In the genomic region with DNA sequence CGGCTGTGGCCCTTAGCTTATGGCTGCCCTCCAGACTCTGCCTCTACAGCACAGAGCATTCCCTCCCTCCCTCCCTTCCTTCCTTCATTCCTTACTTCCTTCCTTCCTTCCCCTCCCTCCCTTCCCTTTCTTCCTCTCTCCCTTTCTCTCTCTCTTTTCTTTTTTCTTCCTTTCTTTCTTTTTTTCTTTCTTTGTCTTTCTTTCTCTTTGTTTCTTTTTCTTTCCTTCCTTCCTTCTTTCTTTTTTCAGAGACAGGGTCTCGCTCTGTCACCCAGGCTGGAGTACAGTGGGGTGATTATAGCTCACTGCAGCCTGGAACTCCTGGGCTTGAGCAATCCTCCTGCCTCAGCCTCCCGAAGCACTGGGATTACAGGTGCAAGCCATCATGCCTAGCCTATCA, we compare ENCODE assay signal across 24 cellular contexts. TPM values are rescaled to one million over a fixed set of nuclear protein-coding genes. Genes with fewer than 3 reads are reported as not detected.
"Had no signal": no experiment of that assay in that cellular context is flagged by ENCODE, and none has a peak within 500 bp of the region (broad histone marks: within the 10 kb centered on the region; RNA-seq: fewer than 3 reads in every experiment).

No MANE protein-coding gene starts in this region.

- H3K9me3 ChIP-seq: heart right ventricle, psoas muscle, spleen, testis, tibial nerve, upper lobe of right lung, vagina had no signal

- H3K9me3 Mint-ChIP-seq: natural killer cell; stimulated activated naive CD8-positive, alpha-beta T cell treated with anti-CD3 and anti-CD28 coated beads, Interleukin-15, amount 100 ng/mL, for 72 hours had no signal

- ATAC-seq: heart right ventricle; left lobe of liver; natural killer cell; psoas muscle; sciatic nerve; stimulated activated naive B cell treated with anti-CD40 and anti-IgM and Interleukin-4, amounts not matched to agents 10 μg/mL and 1 μg/mL and 100 μg/mL, for 72 hours; stimulated activated naive CD8-positive, alpha-beta T cell treated with anti-CD3 and anti-CD28 coated beads, Interleukin-15, amount 100 ng/mL, for 72 hours; upper lobe of right lung had no signal

- H3K4me1 ChIP-seq: testis had no signal

- H3K4me3 ChIP-seq: dorsolateral prefrontal cortex, heart right ventricle, psoas muscle, spleen, testis, tibial nerve, upper lobe of right lung, vagina had no signal

- H3K27ac ChIP-seq: dorsolateral prefrontal cortex, heart right ventricle, psoas muscle, spleen, testis, tibial nerve, upper lobe of right lung, vagina had no signal

- H3K4me1 Mint-ChIP-seq: natural killer cell had no signal

- H3K27me3 ChIP-seq: dorsolateral prefrontal cortex, heart right ventricle, testis, tibial nerve, upper lobe of right lung, vagina had no signal

- H3K27ac Mint-ChIP-seq: natural killer cell; stimulated activated naive B cell treated with anti-CD40 and anti-IgM and Interleukin-4, amounts not matched to agents 10 μg/mL and 1 μg/mL and 100 μg/mL, for 72 hours had no signal

- DNase-seq: cortex of kidney; dorsolateral prefrontal cortex; effector CD8-positive, alpha-beta T cell; heart right ventricle; hypothalamus; natural killer cell; psoas muscle; retina; spleen; stimulated activated CD4-positive, alpha-beta T cell treated with anti-CD3 and anti-CD28 coated beads, Interleukin-15, amount 100 ng/mL, for 24 hours; stimulated activated CD4-positive, alpha-beta T cell treated with anti-CD3 and anti-CD28 coated beads, Interleukin-1b, Interleukin-23, amount 100 ng/mL, for 48 hours; stimulated activated CD4-positive, alpha-beta T cell treated with anti-CD3 and anti-CD28 coated beads, Interleukin-4, amount 100 ng/mL, for 24 hours; stimulated activated naive B cell treated with anti-CD40 and anti-IgM and Interleukin-4, amounts not matched to agents 10 μg/mL and 1 μg/mL and 100 μg/mL, for 72 hours; stimulated activated naive CD8-positive, alpha-beta T cell treated with anti-CD3 and anti-CD28 coated beads, Interleukin-15, amount 100 ng/mL, for 72 hours; testis; upper lobe of right lung had no signal

- H3K36me3 ChIP-seq: heart right ventricle, spleen, tibial nerve, upper lobe of right lung, vagina had no signal

- H3K4me3 Mint-ChIP-seq: natural killer cell; stimulated activated naive B cell treated with anti-CD40 and anti-IgM and Interleukin-4, amounts not matched to agents 10 μg/mL and 1 μg/mL and 100 μg/mL, for 72 hours; stimulated activated naive CD8-positive, alpha-beta T cell treated with anti-CD3 and anti-CD28 coated beads, Interleukin-15, amount 100 ng/mL, for 72 hours had no signal

- H3K36me3 Mint-ChIP-seq: natural killer cell; stimulated activated naive B cell treated with anti-CD40 and anti-IgM and Interleukin-4, amounts not matched to agents 10 μg/mL and 1 μg/mL and 100 μg/mL, for 72 hours had no signal

RNA-seq across cellular contexts. Expression of a gene that starts 11.7 kb away (rescaled TPM):
- total RNA-seq: frontal cortex, heart right ventricle, myocyte, natural killer cell, psoas muscle, skeletal muscle tissue, subcutaneous adipose tissue had no signal
